In genomic region chr2:127528487-127528886, GRCh38 we compare ENCODE assay signal across 18 cellular contexts. TPM values are rescaled to one million over a fixed set of nuclear protein-coding genes. Genes with fewer than 3 reads are reported as not detected.
A peak's percentile ranks its signal among the peaks of the same experiment; 100 is the strongest.
DNase-seq lines count a peak whose midpoint lies in the region; ATAC-seq and TF ChIP-seq lines count a peak whose summit lies in the region.
"Had no signal": no experiment of that assay in that cellular context is flagged by ENCODE, and none has a peak within 500 bp of the region (broad histone marks: within the 10 kb centered on the region; RNA-seq: fewer than 3 reads in every experiment).

No MANE protein-coding gene starts in this region.

- H3K9me3 Mint-ChIP-seq in T-helper 1 cell treated with Interleukin-12 subunit alpha and Interleukin-12 subunit beta and Interleukin-4 antibody, amounts not matched to agents 30 μg/mL and 1 μg/mL, for 36 hours, result no peaks in the 10 kb centered on the region
- H3K9me3 Mint-ChIP-seq: type B pancreatic cell had no signal

- no peak for ATAC-seq in GM21390 (IDR thresholded peaks at IDR 0.05; ENCODE audit: unreplicated experiment)
- ATAC-seq: A549, GM12878, left colon had no signal

- peaks cover 21% of the 10 kb centered on the region for H3K27me3 Mint-ChIP-seq in T-helper 1 cell treated with Interleukin-12 subunit alpha and Interleukin-12 subunit beta and Interleukin-4 antibody, amounts not matched to agents 30 μg/mL and 1 μg/mL, for 36 hours (ENCODE audit: low read depth)

- TF ChIP-seq CTCF in smooth muscle cell (IDR thresholded peaks at IDR 0.05; ENCODE audit: borderline replicate concordance, insufficient read depth, poor library complexity, severe bottlenecking), result no peak

- H3F3A ChIP-seq in smooth muscle cell (ENCODE audit: low read depth), result no peaks in the 10 kb centered on the region

- peak overlapping the region; percentile 82 for H2AFZ ChIP-seq in smooth muscle cell (ENCODE audit: low read depth)
- H2AFZ ChIP-seq: GM23248 had no signal

- peaks cover 13% of the 10 kb centered on the region for H3K4me1 ChIP-seq in smooth muscle cell (ENCODE audit: low read depth)

- peaks cover 3% of the 10 kb centered on the region for H3K36me3 Mint-ChIP-seq in T-helper 1 cell treated with Interleukin-12 subunit alpha and Interleukin-12 subunit beta and Interleukin-4 antibody, amounts not matched to agents 30 μg/mL and 1 μg/mL, for 36 hours (ENCODE audit: low read depth)

- no peak for DNase-seq in T-helper 1 cell
- DNase-seq in NCI-H82 treated with DMSO at 0.1 percent for 48 hours (lab: John Stamatoyannopoulos, UW; ENCODE audit: unreplicated experiment), result peak; percentile 16
- DNase-seq in cerebellar cortex (ENCODE audit: low spot score), result peak; percentile 16
- no peak for DNase-seq in smooth muscle cell (lab: John Stamatoyannopoulos, UW; ENCODE audit: unreplicated experiment)
- no peak for DNase-seq in AML-193 (lab: John Stamatoyannopoulos, UW)
- no peak for DNase-seq in central memory CD4-positive, alpha-beta T cell
- DNase-seq: cerebellar nuclear complex, GM23248, left colon, NCI-H1694 treated with DMSO at 0.1 percent for 48 hours, NCI-H446 treated with DMSO at 0.1 percent for 48 hours, posterior cingulate gyrus had no signal

- 59% methylated on average over 4 of the region's 4 CpGs for WGBS in smooth muscle cell (ENCODE audit: low lambda C conversion rate)

- H3K4me2 ChIP-seq in smooth muscle cell, result no peak overlapping the region
- H3K4me2 ChIP-seq: A549 had no signal

- no peaks in the 10 kb centered on the region for H3K9me3 ChIP-seq in smooth muscle cell (replicated peaks; ENCODE audit: low read depth)

- H3K36me3 ChIP-seq in smooth muscle cell (ENCODE audit: low read depth), result no peaks in the 10 kb centered on the region

- H3K27me3 ChIP-seq in smooth muscle cell (ENCODE audit: low read depth), result no peaks in the 10 kb centered on the region

- no peak overlapping the region for H3K9ac ChIP-seq in smooth muscle cell (ENCODE audit: low read depth)
- H3K9ac ChIP-seq: GM23248 had no signal

- H3K4me1 Mint-ChIP-seq in T-helper 1 cell treated with Interleukin-12 subunit alpha and Interleukin-12 subunit beta and Interleukin-4 antibody, amounts not matched to agents 30 μg/mL and 1 μg/mL, for 36 hours (ENCODE audit: low read depth), result peaks cover 19% of the 10 kb centered on the region

- no peak overlapping the region for H3K4me3 ChIP-seq in smooth muscle cell
- H3K4me3 ChIP-seq: A549, GM12878, GM23248 had no signal

- H3K27ac ChIP-seq in smooth muscle cell (ENCODE audit: low read depth), result no peak overlapping the region
- H3K27ac ChIP-seq: A549, GM23248 had no signal

- peaks cover 10% of the 10 kb centered on the region for H4K20me1 ChIP-seq in smooth muscle cell (ENCODE audit: low read depth)

- no peak overlapping the region for H3K4me3 Mint-ChIP-seq in T-helper 1 cell treated with Interleukin-12 subunit alpha and Interleukin-12 subunit beta and Interleukin-4 antibody, amounts not matched to agents 30 μg/mL and 1 μg/mL, for 36 hours
- H3K4me3 Mint-ChIP-seq: type B pancreatic cell had no signal

- H3K79me2 ChIP-seq in smooth muscle cell (ENCODE audit: low read depth), result peaks cover 27% of the 10 kb centered on the region

- peak overlapping the region; percentile 34 for H3K27ac Mint-ChIP-seq in T-helper 1 cell treated with Interleukin-12 subunit alpha and Interleukin-12 subunit beta and Interleukin-4 antibody, amounts not matched to agents 30 μg/mL and 1 μg/mL, for 36 hours

RNA-seq across cellular contexts. Expression of gene IWS1, which starts 2.2 kb away (rescaled TPM):
- total RNA-seq in smooth muscle cell, result 36.1 and 38.0 TPM in 2 replicates
- polyA plus RNA-seq in smooth muscle cell, result 31.2 and 48.5 TPM in 2 replicates

RNA-seq across cellular contexts. Expression of gene MYO7B, which starts 7.0 kb away (rescaled TPM):
- 0.04 and 0.09 TPM in 2 replicates for total RNA-seq in smooth muscle cell
- polyA plus RNA-seq in smooth muscle cell, result 0.35 TPM in 1 of 2 replicates, not detected in the other
- total RNA-seq: G401, GM23248 had no signal
- polyA plus RNA-seq: GM23248 had no signal

Comparison
In these comparisons a context has a peak if more than half of its experiments do, and no peak if none do; other contexts are left out.
1. DNase-seq: peak in NCI-H82 treated with DMSO at 0.1 percent for 48 hours (single experiment) and cerebellar cortex (single experiment); none in T-helper 1 cell (0 of 5), smooth muscle cell (single experiment), AML-193 (0 of 2) and central memory CD4-positive, alpha-beta T cell (single experiment).